38 cellular contexts compared by ENCODE assay signal in genomic region chr9:134820901-134821300, GRCh38. TPM values are rescaled to one million over a fixed set of nuclear protein-coding genes. Genes with fewer than 3 reads are reported as not detected.
"Had no signal": no experiment of that assay in that cellular context is flagged by ENCODE, and none has a peak within 500 bp of the region (broad histone marks: within the 10 kb centered on the region; RNA-seq: fewer than 3 reads in every experiment).

No MANE protein-coding gene starts in this region.

- H3K4me1 Mint-ChIP-seq: activated CD4-positive, alpha-beta memory T cell treated with anti-CD3 and anti-CD28 coated beads, Interleukin-2, amount 10 ng/mL, durations not matched to agents 7 days and 5 days; activated CD8-positive, alpha-beta memory T cell treated with anti-CD3 and anti-CD28 coated beads, Interleukin-2, amount 10 ng/mL, durations not matched to agents 7 days and 5 days; activated naive CD8-positive, alpha-beta T cell treated with anti-CD3 and anti-CD28 coated beads for 36 hours; activated T-helper 17 cell treated with anti-CD3 and anti-CD28 coated beads, Interleukin-2, amount 50 U/mL, for 72 hours had no signal

- H3K4me2 ChIP-seq: KMS-11 had no signal

- H3K9me3 ChIP-seq: breast epithelium, SJCRH30 had no signal

- ATAC-seq: activated CD8-positive, alpha-beta memory T cell treated with anti-CD3 and anti-CD28 coated beads, Interleukin-2, amount 10 ng/mL, durations not matched to agents 7 days and 5 days; activated T-helper 17 cell treated with anti-CD3 and anti-CD28 coated beads, Interleukin-2, amount 50 U/mL, for 72 hours; Panc1 had no signal

- H3K27me3 ChIP-seq: breast epithelium, SJCRH30 had no signal

- H3K4me3 Mint-ChIP-seq: activated CD4-positive, alpha-beta memory T cell treated with anti-CD3 and anti-CD28 coated beads, Interleukin-2, amount 10 ng/mL, durations not matched to agents 7 days and 5 days; activated CD8-positive, alpha-beta memory T cell treated with anti-CD3 and anti-CD28 coated beads, Interleukin-2, amount 10 ng/mL, durations not matched to agents 7 days and 5 days; activated naive CD8-positive, alpha-beta T cell treated with anti-CD3 and anti-CD28 coated beads for 36 hours; activated T-helper 17 cell treated with anti-CD3 and anti-CD28 coated beads, Interleukin-2, amount 50 U/mL, for 72 hours had no signal

- H3K9me3 Mint-ChIP-seq: activated CD4-positive, alpha-beta memory T cell treated with anti-CD3 and anti-CD28 coated beads, Interleukin-2, amount 10 ng/mL, durations not matched to agents 7 days and 5 days; activated naive CD8-positive, alpha-beta T cell treated with anti-CD3 and anti-CD28 coated beads for 36 hours; activated T-helper 17 cell treated with anti-CD3 and anti-CD28 coated beads, Interleukin-2, amount 50 U/mL, for 72 hours had no signal

- H3K36me3 ChIP-seq: breast epithelium had no signal

- H3K4me3 ChIP-seq: breast epithelium, SJCRH30, SK-N-MC had no signal

- H3K27ac Mint-ChIP-seq: activated CD4-positive, alpha-beta memory T cell treated with anti-CD3 and anti-CD28 coated beads, Interleukin-2, amount 10 ng/mL, durations not matched to agents 7 days and 5 days; activated CD8-positive, alpha-beta memory T cell treated with anti-CD3 and anti-CD28 coated beads, Interleukin-2, amount 10 ng/mL, durations not matched to agents 7 days and 5 days; activated naive CD8-positive, alpha-beta T cell treated with anti-CD3 and anti-CD28 coated beads for 36 hours; activated T-helper 17 cell treated with anti-CD3 and anti-CD28 coated beads, Interleukin-2, amount 50 U/mL, for 72 hours had no signal

- H3K36me3 Mint-ChIP-seq: activated CD8-positive, alpha-beta memory T cell treated with anti-CD3 and anti-CD28 coated beads, Interleukin-2, amount 10 ng/mL, durations not matched to agents 7 days and 5 days; activated naive CD8-positive, alpha-beta T cell treated with anti-CD3 and anti-CD28 coated beads for 36 hours had no signal

- H3K4me1 ChIP-seq: breast epithelium, SJCRH30 had no signal

- H3K27ac ChIP-seq: breast epithelium, KMS-11, SJCRH30, SK-N-MC, WERI-Rb-1 had no signal

- H3K27me3 Mint-ChIP-seq: activated CD4-positive, alpha-beta memory T cell treated with anti-CD3 and anti-CD28 coated beads, Interleukin-2, amount 10 ng/mL, durations not matched to agents 7 days and 5 days; activated CD8-positive, alpha-beta memory T cell treated with anti-CD3 and anti-CD28 coated beads, Interleukin-2, amount 10 ng/mL, durations not matched to agents 7 days and 5 days; activated naive CD8-positive, alpha-beta T cell treated with anti-CD3 and anti-CD28 coated beads for 36 hours; activated T-helper 17 cell treated with anti-CD3 and anti-CD28 coated beads, Interleukin-2, amount 50 U/mL, for 72 hours had no signal

- H3K9ac ChIP-seq: KMS-11 had no signal

- DNase-seq: activated CD4-positive, alpha-beta memory T cell treated with anti-CD3 and anti-CD28 coated beads, Interleukin-2, amount 10 ng/mL, durations not matched to agents 7 days and 5 days; activated CD4-positive, alpha-beta T cell treated with anti-CD3 and anti-CD28 coated beads for 1 hour; activated CD4-positive, alpha-beta T cell treated with anti-CD3 and anti-CD28 coated beads for 48 hours; activated CD4-positive, CD25-positive, alpha-beta regulatory T cell; activated CD8-positive, alpha-beta memory T cell treated with anti-CD3 and anti-CD28 coated beads for 24 hours; activated CD8-positive, alpha-beta memory T cell treated with anti-CD3 and anti-CD28 coated beads, Interleukin-2, amount 10 ng/mL, durations not matched to agents 7 days and 5 days; activated CD8-positive, alpha-beta memory T cell treated with anti-CD3 and anti-CD28 coated beads, Interleukin-2, amount 50 U/mL, for 48 hours; activated effector memory CD4-positive, alpha-beta T cell treated with anti-CD3 and anti-CD28 coated beads, Interleukin-2, amount 50 U/mL, for 16 hours; activated naive CD4-positive, alpha-beta T cell; activated naive CD4-positive, alpha-beta T cell treated with anti-CD3 and anti-CD28 coated beads, Interleukin-2, amount 50 U/mL, for 16 hours; activated naive CD8-positive, alpha-beta T cell treated with anti-CD3 and anti-CD28 coated beads for 36 hours; activated T-cell treated with anti-CD3 and anti-CD28 coated beads, Interleukin-2, amount 50 U/mL, for 48 hours; amniotic stem cell; aorta; NCI-H1092 treated with DMSO at 0.1 percent for 48 hours; NCI-H1417; NCI-H146; NCI-H187; NCI-H2029 treated with DMSO at 0.1 percent for 48 hours; NCI-H2107; NCI-H2171; NCI-H510A; NCI-H526; NCI-H774; SHP77; SJCRH30; T1000; WERI-Rb-1 had no signal

RNA-seq across cellular contexts. Expression of gene FCN2, which starts 59.7 kb away (rescaled TPM):
- total RNA-seq: activated CD4-positive, alpha-beta memory T cell treated with anti-CD3 and anti-CD28 coated beads, Interleukin-2, amount 10 ng/mL, durations not matched to agents 7 days and 5 days; activated CD8-positive, alpha-beta memory T cell treated with anti-CD3 and anti-CD28 coated beads, Interleukin-2, amount 10 ng/mL, durations not matched to agents 7 days and 5 days; activated naive CD8-positive, alpha-beta T cell treated with anti-CD3 and anti-CD28 coated beads for 36 hours; activated T-helper 17 cell treated with anti-CD3 and anti-CD28 coated beads, Interleukin-2, amount 50 U/mL, for 72 hours; cardiac septum; LHCN-M2; RPMI7951; SJCRH30; T-helper 1 cell treated with Interleukin-12 subunit alpha and Interleukin-12 subunit beta and Interleukin-4 antibody, amounts not matched to agents 30 ng/mL and 1 ng/mL, for 36 hours; T-helper 2 cell treated with Interferon-gamma antibody and Interleukin-4, amounts not matched to agents 100 ng/mL and 5 ng/mL, for 36 hours had no signal
- polyA plus RNA-seq: aorta had no signal
